In genomic region chr5:140249536-140249935, GRCh38 we compare ENCODE assay signal across 29 cellular contexts. TPM values are rescaled to one million over a fixed set of nuclear protein-coding genes. Genes with fewer than 3 reads are reported as not detected.
A peak's percentile ranks its signal among the peaks of the same experiment; 100 is the strongest.
DNase-seq lines count a peak whose midpoint lies in the region; ATAC-seq and TF ChIP-seq lines count a peak whose summit lies in the region.
"Had no signal": no experiment of that assay in that cellular context is flagged by ENCODE, and none has a peak within 500 bp of the region (broad histone marks: within the 10 kb centered on the region; RNA-seq: fewer than 3 reads in every experiment).

No MANE protein-coding gene starts in this region.

- no peak for ATAC-seq in activated CD8-positive, alpha-beta T cell treated with anti-CD3 and anti-CD28 coated beads, Interleukin-2, amount 10 ng/mL, durations not matched to agents 7 days and 5 days
- ATAC-seq in activated CD8-positive, alpha-beta T cell treated with anti-CD3 and anti-CD28 coated beads for 36 hours = no peak
- no peak for ATAC-seq in GM18867 (IDR thresholded peaks at IDR 0.05; ENCODE audit: unreplicated experiment)
- ATAC-seq: A549; activated T-cell treated with anti-CD3 and anti-CD28 coated beads, Interleukin-2, amount 50 U/mL, for 72 hours; lower lobe of right lung; upper lobe of right lung had no signal

- peaks cover 76% of the 10 kb centered on the region for H3K4me1 Mint-ChIP-seq in activated CD8-positive, alpha-beta T cell treated with anti-CD3 and anti-CD28 coated beads, Interleukin-2, amount 10 ng/mL, durations not matched to agents 7 days and 5 days (ENCODE audit: low read depth)
- H3K4me1 Mint-ChIP-seq in activated CD8-positive, alpha-beta T cell treated with anti-CD3 and anti-CD28 coated beads for 36 hours (ENCODE audit: low read depth) = peaks cover 38% of the 10 kb centered on the region
- peaks cover 25 to 51% (median 37%) of the 10 kb centered on the region in 4 donors for H3K4me1 Mint-ChIP-seq in CD4-positive, alpha-beta memory T cell
- peaks cover 13% of the 10 kb centered on the region for H3K4me1 Mint-ChIP-seq in nephron progenitor cell

- H3K4me3 ChIP-seq in CD4-positive, alpha-beta memory T cell (ENCODE audit: low read length in 2 of 2) = no peak overlapping the region
- no peak overlapping the region for H3K4me3 ChIP-seq in PC-9
- H3K4me3 ChIP-seq: A549, lower lobe of right lung, prostate gland, SK-N-MC, upper lobe of right lung had no signal

- H3K27ac Mint-ChIP-seq in activated CD8-positive, alpha-beta T cell treated with anti-CD3 and anti-CD28 coated beads, Interleukin-2, amount 10 ng/mL, durations not matched to agents 7 days and 5 days = peak overlapping the region; percentile 62
- no peak overlapping the region for H3K27ac Mint-ChIP-seq in activated CD8-positive, alpha-beta T cell treated with anti-CD3 and anti-CD28 coated beads for 36 hours
- H3K27ac Mint-ChIP-seq in CD4-positive, alpha-beta memory T cell = peak overlapping the region; percentile 35 to 91 (median 72)
- H3K27ac Mint-ChIP-seq in nephron progenitor cell = peak overlapping the region; percentile 94
- H3K27ac Mint-ChIP-seq: activated naive CD8-positive, alpha-beta T cell had no signal

- no peaks in the 10 kb centered on the region for H4K20me1 ChIP-seq in PC-9 (ENCODE audit: insufficient read depth)

- no peaks in the 10 kb centered on the region for H3K27me3 ChIP-seq in CD4-positive, alpha-beta memory T cell (ENCODE audit: insufficient read depth, low read length)
- no peaks in the 10 kb centered on the region for H3K27me3 ChIP-seq in PC-9 (ENCODE audit: insufficient read depth, low read depth)
- H3K27me3 ChIP-seq: neutrophil, upper lobe of right lung had no signal

- no peak overlapping the region for H3K27ac ChIP-seq in CD4-positive, alpha-beta memory T cell (ENCODE audit: low read depth, low read length)
- peak overlapping the region; percentile 96; the same call in 1 of the 2 replicates for H3K27ac ChIP-seq in PC-9
- H3K27ac ChIP-seq: A549, lower lobe of right lung, prostate gland, SK-N-MC, upper lobe of right lung, WERI-Rb-1 had no signal

- no peaks in the 10 kb centered on the region for H3K27me3 Mint-ChIP-seq in activated CD8-positive, alpha-beta T cell treated with anti-CD3 and anti-CD28 coated beads, Interleukin-2, amount 10 ng/mL, durations not matched to agents 7 days and 5 days (ENCODE audit: low read depth)
- no peaks in the 10 kb centered on the region for H3K27me3 Mint-ChIP-seq in activated CD8-positive, alpha-beta T cell treated with anti-CD3 and anti-CD28 coated beads for 36 hours
- H3K27me3 Mint-ChIP-seq in CD4-positive, alpha-beta memory T cell = no peaks in the 10 kb centered on the region
- H3K27me3 Mint-ChIP-seq in nephron progenitor cell (ENCODE audit: low read depth, poor library complexity) = no peaks in the 10 kb centered on the region
- H3K27me3 Mint-ChIP-seq: activated naive CD8-positive, alpha-beta T cell had no signal

- H3K79me2 ChIP-seq in PC-9 (ENCODE audit: low read depth) = peaks cover 61% of the 10 kb centered on the region

- H3K36me3 ChIP-seq in CD4-positive, alpha-beta memory T cell (ENCODE audit: insufficient read depth, low read length) = peaks cover 7% of the 10 kb centered on the region
- peaks cover 6% of the 10 kb centered on the region; the same call in 1 of the 2 replicates for H3K36me3 ChIP-seq in PC-9 (ENCODE audit: low read depth)
- H3K36me3 ChIP-seq: prostate gland had no signal

- H3K9me2 ChIP-seq in PC-9 (ENCODE audit: insufficient read depth) = no peaks in the 10 kb centered on the region

- H3K9me3 Mint-ChIP-seq in activated CD8-positive, alpha-beta T cell treated with anti-CD3 and anti-CD28 coated beads, Interleukin-2, amount 10 ng/mL, durations not matched to agents 7 days and 5 days (ENCODE audit: insufficient read depth) = no peaks in the 10 kb centered on the region
- H3K9me3 Mint-ChIP-seq in activated CD8-positive, alpha-beta T cell treated with anti-CD3 and anti-CD28 coated beads for 36 hours = no peaks in the 10 kb centered on the region
- H3K9me3 Mint-ChIP-seq in CD4-positive, alpha-beta memory T cell = no peaks in the 10 kb centered on the region
- H3K9me3 Mint-ChIP-seq in nephron progenitor cell = no peaks in the 10 kb centered on the region
- H3K9me3 Mint-ChIP-seq: activated T-cell treated with anti-CD3 and anti-CD28 coated beads, Interleukin-2, amount 50 U/mL, for 72 hours had no signal

- peaks cover 31% of the 10 kb centered on the region for H3K36me3 Mint-ChIP-seq in activated CD8-positive, alpha-beta T cell treated with anti-CD3 and anti-CD28 coated beads, Interleukin-2, amount 10 ng/mL, durations not matched to agents 7 days and 5 days (ENCODE audit: low read depth)
- H3K36me3 Mint-ChIP-seq in activated CD8-positive, alpha-beta T cell treated with anti-CD3 and anti-CD28 coated beads for 36 hours (ENCODE audit: low read depth) = peaks cover 18% of the 10 kb centered on the region
- peaks cover 9 to 12% of the 10 kb centered on the region in 2 donors for H3K36me3 Mint-ChIP-seq in CD4-positive, alpha-beta memory T cell
- peaks cover 40% of the 10 kb centered on the region for H3K36me3 Mint-ChIP-seq in nephron progenitor cell (ENCODE audit: low read depth)

- H3F3A ChIP-seq in PC-9 (ENCODE audit: insufficient read depth, low read depth) = peaks cover 82% of the 10 kb centered on the region

- no peak overlapping the region for H3K4me2 ChIP-seq in PC-9
- H3K4me2 ChIP-seq: A549 had no signal

- no peak overlapping the region for H2AFZ ChIP-seq in PC-9

- H3K4me1 ChIP-seq in CD4-positive, alpha-beta memory T cell (ENCODE audit: insufficient read depth, low read length) = peaks cover 65% of the 10 kb centered on the region
- H3K4me1 ChIP-seq in PC-9 (replicated peaks; ENCODE audit: insufficient read depth) = peaks cover 78% of the 10 kb centered on the region

- POLR2A ChIA-PET in activated CD8-positive, alpha-beta T cell treated with anti-CD3 and anti-CD28 coated beads, Interleukin-2, amount 10 ng/mL, durations not matched to agents 7 days and 5 days (lab: Charles Lee) = interaction anchor here (1.2 kb wide), 1 partner anchor 54 kb away, joined by 4 read pairs; the partner anchor contains the start of gene PFDN1
- POLR2A ChIA-PET in activated CD8-positive, alpha-beta T cell treated with anti-CD3 and anti-CD28 coated beads for 36 hours (lab: Charles Lee) = no interaction called here
- POLR2A ChIA-PET in CD4-positive, alpha-beta memory T cell (lab: Charles Lee; ENCODE audit: partially characterized antibody) = no interaction called here
- POLR2A ChIA-PET in PC-9 (lab: Charles Lee; ENCODE audit: unreplicated experiment) = no interaction called here

- no TSS peak for BruUV-seq in PC-9 (replicated peaks; lab: Mats Ljungman, UMichigan)

- DNase-seq in activated CD8-positive, alpha-beta T cell treated with anti-CD3 and anti-CD28 coated beads, Interleukin-2, amount 10 ng/mL, durations not matched to agents 7 days and 5 days = no peak
- DNase-seq in activated CD8-positive, alpha-beta T cell treated with anti-CD3 and anti-CD28 coated beads for 36 hours = no peak
- no peak for DNase-seq in CD4-positive, alpha-beta memory T cell
- DNase-seq in PC-9 (no peak), nephron progenitor cell (no peak), NCI-H446 (lab: John Stamatoyannopoulos, UW) (no peak), NCI-H774 (lab: John Stamatoyannopoulos, UW) (no peak)
- DNase-seq: activated CD8-positive, alpha-beta memory T cell treated with anti-CD3 and anti-CD28 coated beads for 24 hours; activated T-cell treated with anti-CD3 and anti-CD28 coated beads, Interleukin-2, amount 50 U/mL, for 72 hours; cerebellar nuclear complex; COR-L47; DMS79; GF-D8; glutamatergic neuron; HCEC 1CT; Karpas-422; lower lobe of right lung; MV-4-11; NCI-H524; RPMI8226; stimulated activated CD8-positive, alpha-beta memory T cell treated with anti-CD3 and anti-CD28 coated beads, Interleukin-4, amount 100 ng/mL, for 48 hours; upper lobe of right lung; WERI-Rb-1 had no signal

- no peak overlapping the region for H3K4me3 Mint-ChIP-seq in activated CD8-positive, alpha-beta T cell treated with anti-CD3 and anti-CD28 coated beads, Interleukin-2, amount 10 ng/mL, durations not matched to agents 7 days and 5 days
- no peak overlapping the region for H3K4me3 Mint-ChIP-seq in activated CD8-positive, alpha-beta T cell treated with anti-CD3 and anti-CD28 coated beads for 36 hours
- peak overlapping the region in 2 of 8 donors; percentile 43 to 66 for H3K4me3 Mint-ChIP-seq in CD4-positive, alpha-beta memory T cell
- no peak overlapping the region for H3K4me3 Mint-ChIP-seq in nephron progenitor cell
- H3K4me3 Mint-ChIP-seq: activated naive CD8-positive, alpha-beta T cell had no signal

- H3K9me3 ChIP-seq in CD4-positive, alpha-beta memory T cell (ENCODE audit: control insufficient read depth in 1 of 2, low read length in 2 of 2) = no peaks in the 10 kb centered on the region
- no peaks in the 10 kb centered on the region for H3K9me3 ChIP-seq in PC-9 (ENCODE audit: insufficient read depth, low read depth)
- H3K9me3 ChIP-seq: A549, lower lobe of right lung, neutrophil, prostate gland, upper lobe of right lung had no signal

- no peak for TF ChIP-seq CTCF in activated CD8-positive, alpha-beta T cell treated with anti-CD3 and anti-CD28 coated beads for 36 hours (IDR thresholded peaks at IDR 0.05)
- TF ChIP-seq CTCF in PC-9 (conservative IDR thresholded peaks at IDR 0.05) = no peak
- no peak for TF ChIP-seq CTCF in nephron progenitor cell (IDR thresholded peaks at IDR 0.05)

- CTCF ChIA-PET in activated CD8-positive, alpha-beta T cell treated with anti-CD3 and anti-CD28 coated beads, Interleukin-2, amount 10 ng/mL, durations not matched to agents 7 days and 5 days (lab: Charles Lee) = interaction anchor here (4.3 to 28.9 kb wide), 2 partner anchors 10 to 100 kb away, joined by 15 to 796 read pairs; partner anchors contain the start of gene HBEGF
- CTCF ChIA-PET in activated CD8-positive, alpha-beta T cell treated with anti-CD3 and anti-CD28 coated beads for 36 hours (lab: Charles Lee) = interaction anchor here (13.9 to 26.2 kb wide), 2 partner anchors 6 to 96 kb away, joined by 144 to 874 read pairs; partner anchors contain the start of gene HBEGF
- CTCF ChIA-PET in CD4-positive, alpha-beta memory T cell (lab: Charles Lee; ENCODE audit: partially characterized antibody) = interaction anchor here (2.0 to 17.3 kb wide), 3 partner anchors 10 to 109 kb away, joined by 7 to 518 read pairs (median 8); partner anchors contain the start of gene HBEGF
- CTCF ChIA-PET in PC-9 (lab: Charles Lee) = no interaction called here

- intact Hi-C loops in activated CD8-positive, alpha-beta T cell treated with anti-CD3 and anti-CD28 coated beads for 36 hours (cut with micrococcal nuclease) = no loop called here
- intact Hi-C loops in CD4-positive, alpha-beta memory T cell (cut with micrococcal nuclease) = no loop called here
- intact Hi-C loops in PC-9 (cut with micrococcal nuclease; ENCODE audit: unreplicated experiment) = no loop called here

RNA-seq across cellular contexts. Expression of gene PFDN1, which starts 53.4 kb away (rescaled TPM):
- total RNA-seq in activated CD8-positive, alpha-beta T cell treated with anti-CD3 and anti-CD28 coated beads, Interleukin-2, amount 10 ng/mL, durations not matched to agents 7 days and 5 days = 10 to 100 TPM; 62.4 to 64.7 TPM
- total RNA-seq in activated CD8-positive, alpha-beta T cell treated with anti-CD3 and anti-CD28 coated beads for 36 hours = 10 to 100 TPM; 49.1 to 50.6 TPM
- total RNA-seq in CD4-positive, alpha-beta memory T cell = 10 to 100 TPM; 24.8 to 26.2 TPM
- polyA plus RNA-seq in CD4-positive, alpha-beta memory T cell = 100 to 1,000 TPM; 116 to 223 TPM
- total RNA-seq in PC-9 (2021) = 62.7 and 69.1 TPM in 2 replicates
